Comparison of ENCODE assay signal across 28 cellular contexts in the genomic region with DNA sequence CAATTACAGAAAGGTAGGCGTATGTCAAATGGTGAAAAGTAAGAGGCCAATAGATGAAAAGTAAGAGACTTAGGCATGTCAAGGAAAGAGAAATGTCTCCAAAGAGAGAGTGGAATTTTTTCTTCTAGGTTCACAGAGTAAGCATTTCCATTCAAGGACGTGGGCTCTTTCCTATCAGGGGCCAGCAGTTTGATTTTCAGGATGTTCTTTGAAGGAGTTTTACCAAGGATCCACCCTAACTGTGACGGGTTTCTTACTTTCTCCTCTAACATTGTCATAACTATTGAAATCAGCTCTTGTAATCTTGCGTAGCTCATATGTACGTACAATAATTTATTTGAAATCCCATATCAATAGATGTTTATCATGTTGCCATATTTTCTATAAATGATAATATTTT.
"Had no signal": no experiment of that assay in that cellular context is flagged by ENCODE, and none has a peak within 500 bp of the region (broad histone marks: within the 10 kb centered on the region; RNA-seq: fewer than 3 reads in every experiment).

No MANE protein-coding gene starts in this region.

- H3K4me2 ChIP-seq: neural progenitor cell had no signal

- H3K4me1 Mint-ChIP-seq: naive thymus-derived CD8-positive, alpha-beta T cell; nephron; neural progenitor cell; stimulated activated effector memory CD8-positive, alpha-beta T cell treated with anti-CD3 and anti-CD28 coated beads, Interleukin-12 subunit alpha, Interleukin-12 subunit beta, amount 100 ng/mL, for 72 hours; stimulated activated naive B cell treated with anti-CD40 and anti-IgM and Interleukin-4, amounts not matched to agents 10 μg/mL and 1 μg/mL and 100 μg/mL, for 72 hours had no signal

- H3K27ac ChIP-seq: neural progenitor cell, ovary, parathyroid adenoma, psoas muscle, right lobe of liver, sigmoid colon, stomach, thoracic aorta, thyroid gland, tibial nerve, upper lobe of right lung, uterus had no signal

- H3K79me2 ChIP-seq: parathyroid adenoma had no signal

- H3K4me3 Mint-ChIP-seq: naive thymus-derived CD8-positive, alpha-beta T cell; nephron; neural progenitor cell; stimulated activated effector memory CD8-positive, alpha-beta T cell treated with anti-CD3 and anti-CD28 coated beads, Interleukin-12 subunit alpha, Interleukin-12 subunit beta, amount 100 ng/mL, for 72 hours; stimulated activated naive B cell treated with anti-CD40 and anti-IgM and Interleukin-4, amounts not matched to agents 10 μg/mL and 1 μg/mL and 100 μg/mL, for 72 hours; stimulated activated naive CD8-positive, alpha-beta T cell treated with anti-CD3 and anti-CD28 coated beads, Interleukin-15, Interleukin-2, amounts not matched to agents 100 ng/mL and 50 ng/mL, for 24 hours had no signal

- H3K9ac ChIP-seq: neural progenitor cell, parathyroid adenoma had no signal

- DNase-seq: naive thymus-derived CD8-positive, alpha-beta T cell; occipital lobe; ovary; posterior cingulate gyrus; psoas muscle; right cardiac atrium; right lobe of liver; sigmoid colon; small intestine; stimulated activated CD4-positive, alpha-beta T cell treated with anti-CD3 and anti-CD28 coated beads, Interleukin-15, amount 100 ng/mL, for 24 hours; stimulated activated CD4-positive, alpha-beta T cell treated with anti-CD3 and anti-CD28 coated beads, Interleukin-2, amount 100 ng/mL, for 24 hours; stimulated activated CD4-positive, alpha-beta T cell treated with anti-CD3 and anti-CD28 coated beads, Interleukin-2, amount 100 ng/mL, for 48 hours; stimulated activated CD4-positive, alpha-beta T cell treated with anti-CD3 and anti-CD28 coated beads, Interleukin-4, amount 100 ng/mL, for 24 hours; stimulated activated naive B cell treated with anti-CD40 and anti-IgM and Interleukin-4, amounts not matched to agents 10 μg/mL and 1 μg/mL and 100 μg/mL, for 72 hours; stimulated activated naive CD4-positive, alpha-beta T cell treated with Interleukin-2 at 50 U/mL for 16 hours; stomach; thyroid gland; trophoblast cell; upper lobe of right lung; uterus had no signal

- H3K27me3 ChIP-seq: neural progenitor cell, ovary, right lobe of liver, sigmoid colon, stomach, thyroid gland, tibial nerve, upper lobe of right lung, uterus had no signal

- H3K4me3 ChIP-seq: neural progenitor cell, ovary, psoas muscle, right lobe of liver, sigmoid colon, stomach, thoracic aorta, thyroid gland, tibial nerve, upper lobe of right lung, uterus had no signal

- H3K27me3 Mint-ChIP-seq: naive thymus-derived CD8-positive, alpha-beta T cell; progenitor cell of endocrine pancreas; stimulated activated naive B cell treated with anti-CD40 and anti-IgM and Interleukin-4, amounts not matched to agents 10 μg/mL and 1 μg/mL and 100 μg/mL, for 72 hours; stimulated activated naive CD8-positive, alpha-beta T cell treated with anti-CD3 and anti-CD28 coated beads, Interleukin-15, Interleukin-2, amounts not matched to agents 100 ng/mL and 50 ng/mL, for 24 hours had no signal

- H3K27ac Mint-ChIP-seq: naive thymus-derived CD8-positive, alpha-beta T cell; nephron; neural progenitor cell; progenitor cell of endocrine pancreas; stimulated activated effector memory CD8-positive, alpha-beta T cell treated with anti-CD3 and anti-CD28 coated beads, Interleukin-12 subunit alpha, Interleukin-12 subunit beta, amount 100 ng/mL, for 72 hours; stimulated activated naive B cell treated with anti-CD40 and anti-IgM and Interleukin-4, amounts not matched to agents 10 μg/mL and 1 μg/mL and 100 μg/mL, for 72 hours; stimulated activated naive CD8-positive, alpha-beta T cell treated with anti-CD3 and anti-CD28 coated beads, Interleukin-15, Interleukin-2, amounts not matched to agents 100 ng/mL and 50 ng/mL, for 24 hours had no signal

- H3K4me1 ChIP-seq: neural progenitor cell, parathyroid adenoma, psoas muscle, right lobe of liver, sigmoid colon, stomach, thyroid gland, tibial nerve, upper lobe of right lung, uterus had no signal

- H3K36me3 Mint-ChIP-seq: neural progenitor cell; stimulated activated effector memory CD8-positive, alpha-beta T cell treated with anti-CD3 and anti-CD28 coated beads, Interleukin-12 subunit alpha, Interleukin-12 subunit beta, amount 100 ng/mL, for 72 hours; stimulated activated naive B cell treated with anti-CD40 and anti-IgM and Interleukin-4, amounts not matched to agents 10 μg/mL and 1 μg/mL and 100 μg/mL, for 72 hours had no signal

- H3K9me3 ChIP-seq: ovary, psoas muscle, right lobe of liver, sigmoid colon, stomach, thoracic aorta, thyroid gland, tibial nerve, upper lobe of right lung, uterus had no signal

- H3K9me3 Mint-ChIP-seq: nephron, neural progenitor cell had no signal

- ATAC-seq: naive thymus-derived CD8-positive, alpha-beta T cell; psoas muscle; right cardiac atrium; right lobe of liver; stimulated activated effector memory CD8-positive, alpha-beta T cell treated with anti-CD3 and anti-CD28 coated beads, Interleukin-12 subunit alpha, Interleukin-12 subunit beta, amount 100 ng/mL, for 72 hours; stimulated activated naive B cell treated with anti-CD40 and anti-IgM and Interleukin-4, amounts not matched to agents 10 μg/mL and 1 μg/mL and 100 μg/mL, for 72 hours; upper lobe of right lung had no signal

- H2AFZ ChIP-seq: neural progenitor cell, parathyroid adenoma had no signal

- H3K36me3 ChIP-seq: neural progenitor cell, ovary, right lobe of liver, sigmoid colon, stomach, thoracic aorta, thyroid gland, tibial nerve, upper lobe of right lung, uterus had no signal
